ENCODE assay signal across 9 cellular contexts in the genomic region with DNA sequence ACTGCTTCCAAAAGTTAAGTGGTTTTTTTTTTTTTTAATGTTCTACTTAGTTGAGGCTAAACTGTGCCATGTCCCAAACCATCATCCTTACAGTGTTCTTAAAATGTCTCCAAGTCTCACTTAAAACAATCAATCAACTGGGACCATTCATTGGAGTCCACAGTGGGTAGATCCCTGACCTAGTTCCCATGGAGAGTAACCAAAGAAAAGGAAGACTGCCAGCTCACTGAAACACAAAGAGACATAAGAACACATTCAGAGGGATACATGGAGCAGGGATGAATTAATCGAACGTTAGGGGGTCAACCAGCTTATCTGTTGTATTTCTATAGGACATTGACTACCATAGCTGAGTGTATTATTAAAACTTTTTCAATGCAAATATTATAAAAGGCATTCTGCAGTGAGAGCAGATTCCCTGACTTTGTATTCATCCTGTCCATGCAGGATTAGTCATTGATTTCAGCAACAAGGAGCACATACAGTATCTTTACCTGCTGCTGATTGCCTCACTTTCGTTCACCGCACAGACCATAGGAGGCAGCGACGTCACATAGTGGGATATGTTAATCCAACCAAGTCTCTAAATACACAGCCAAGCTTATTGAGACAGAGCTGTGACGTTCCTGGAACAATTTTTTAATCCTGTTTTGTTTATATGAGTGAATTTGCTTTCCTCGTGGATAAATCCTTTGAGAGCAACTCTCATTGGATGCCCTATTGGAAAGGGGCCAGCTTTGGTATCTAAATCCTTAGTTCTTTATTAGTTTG.
DNase-seq lines count a peak whose midpoint lies in the region; ATAC-seq and TF ChIP-seq lines count a peak whose summit lies in the region.
"Had no signal": no experiment of that assay in that cellular context is flagged by ENCODE, and none has a peak within 500 bp of the region (broad histone marks: within the 10 kb centered on the region; RNA-seq: fewer than 3 reads in every experiment).

No MANE protein-coding gene starts in this region.

- H3K4me3 ChIP-seq in SJCRH30 (peak overlapping the region; percentile 46), gastroesophageal sphincter (peak overlapping the region in 1 of 2 donors; percentile 33), skeletal muscle satellite cell (ENCODE audit: low read length) (peak overlapping the region; percentile 71)

- H3K9me3 ChIP-seq in SJCRH30 (replicated peaks), result no peaks in the 10 kb centered on the region
- no peaks in the 10 kb centered on the region for H3K9me3 ChIP-seq in gastroesophageal sphincter
- H3K9me3 ChIP-seq in skeletal muscle satellite cell (replicated peaks; ENCODE audit: low read length), result no peaks in the 10 kb centered on the region

- peak overlapping the region; percentile 84 for H3K4me2 ChIP-seq in skeletal muscle satellite cell (ENCODE audit: low read length)

- CTCF ChIA-PET in activated CD4-positive, alpha-beta memory T cell treated with anti-CD3 and anti-CD28 coated beads for 36 hours (lab: Charles Lee), result interaction anchor here (0.5 to 0.7 kb wide), 3 partner anchors 368 to 1278 kb away, joined by 3 read pairs; no protein-coding TSS in a partner anchor
- CTCF ChIA-PET in activated CD4-positive, alpha-beta memory T cell treated with anti-CD3 and anti-CD28 coated beads, Interleukin-2, amount 10 ng/mL, durations not matched to agents 7 days and 5 days (lab: Charles Lee), result interaction anchor here (0.7 kb wide), 1 partner anchor 222 kb away, joined by 3 read pairs; no protein-coding TSS in a partner anchor

- 40 to 45% methylated on average over 6 to 8 of the region's 8 CpGs for WGBS in gastroesophageal sphincter (ENCODE audit: low coverage in 1 of 2), 2 donors

- no peak for TF ChIP-seq POLR2A in gastroesophageal sphincter (IDR thresholded peaks at IDR 0.05)

- no peak overlapping the region for H3K27ac Mint-ChIP-seq in activated CD4-positive, alpha-beta memory T cell treated with anti-CD3 and anti-CD28 coated beads for 36 hours
- no peak overlapping the region for H3K27ac Mint-ChIP-seq in activated CD4-positive, alpha-beta memory T cell treated with anti-CD3 and anti-CD28 coated beads, Interleukin-2, amount 10 ng/mL, durations not matched to agents 7 days and 5 days
- H3K27ac Mint-ChIP-seq in activated T-helper 17 cell treated with anti-CD3 and anti-CD28 coated beads, Interleukin-2, amount 50 U/mL, for 72 hours, result no peak overlapping the region
- H3K27ac Mint-ChIP-seq: activated naive CD4-positive, alpha-beta T cell treated with anti-CD3 and anti-CD28 coated beads, Interleukin-2, amount 50 U/mL, for 72 hours had no signal

- H3K27me3 Mint-ChIP-seq in activated CD4-positive, alpha-beta memory T cell treated with anti-CD3 and anti-CD28 coated beads for 36 hours, result no peaks in the 10 kb centered on the region
- no peaks in the 10 kb centered on the region for H3K27me3 Mint-ChIP-seq in activated CD4-positive, alpha-beta memory T cell treated with anti-CD3 and anti-CD28 coated beads, Interleukin-2, amount 10 ng/mL, durations not matched to agents 7 days and 5 days
- no peaks in the 10 kb centered on the region for H3K27me3 Mint-ChIP-seq in activated T-helper 17 cell treated with anti-CD3 and anti-CD28 coated beads, Interleukin-2, amount 50 U/mL, for 72 hours

- ATAC-seq in gastroesophageal sphincter (peak; percentile 45), HG02973 (IDR thresholded peaks at IDR 0.05; ENCODE audit: unreplicated experiment) (no peak)
- no peak for ATAC-seq in activated T-helper 17 cell treated with anti-CD3 and anti-CD28 coated beads, Interleukin-2, amount 50 U/mL, for 72 hours (replicated peaks)

- H3K9ac ChIP-seq in skeletal muscle satellite cell (ENCODE audit: low read depth, low read length), result peak overlapping the region; percentile 71

- POLR2A ChIA-PET in activated CD4-positive, alpha-beta memory T cell treated with anti-CD3 and anti-CD28 coated beads for 36 hours (lab: Charles Lee), result no interaction called here
- POLR2A ChIA-PET in activated CD4-positive, alpha-beta memory T cell treated with anti-CD3 and anti-CD28 coated beads, Interleukin-2, amount 10 ng/mL, durations not matched to agents 7 days and 5 days (lab: Charles Lee), result no interaction called here

- peaks cover 18% of the 10 kb centered on the region for H3K4me1 ChIP-seq in SJCRH30
- peaks cover 7 to 21% (median 7%) of the 10 kb centered on the region in 3 donors for H3K4me1 ChIP-seq in gastroesophageal sphincter
- peaks cover 14% of the 10 kb centered on the region for H3K4me1 ChIP-seq in skeletal muscle satellite cell (ENCODE audit: control insufficient read depth, insufficient read depth, low read length)

- H3K36me3 ChIP-seq in SJCRH30, result no peaks in the 10 kb centered on the region
- no peaks in the 10 kb centered on the region for H3K36me3 ChIP-seq in gastroesophageal sphincter
- no peaks in the 10 kb centered on the region for H3K36me3 ChIP-seq in skeletal muscle satellite cell (ENCODE audit: insufficient read depth, low read length)

- no peaks in the 10 kb centered on the region for H3K4me1 Mint-ChIP-seq in activated CD4-positive, alpha-beta memory T cell treated with anti-CD3 and anti-CD28 coated beads for 36 hours (ENCODE audit: low read depth)
- H3K4me1 Mint-ChIP-seq in activated CD4-positive, alpha-beta memory T cell treated with anti-CD3 and anti-CD28 coated beads, Interleukin-2, amount 10 ng/mL, durations not matched to agents 7 days and 5 days, result peaks cover 4% of the 10 kb centered on the region
- peaks cover 3% of the 10 kb centered on the region for H3K4me1 Mint-ChIP-seq in activated T-helper 17 cell treated with anti-CD3 and anti-CD28 coated beads, Interleukin-2, amount 50 U/mL, for 72 hours

- peak; percentile 17 for DNase-seq in activated CD4-positive, alpha-beta memory T cell treated with anti-CD3 and anti-CD28 coated beads for 36 hours
- no peak for DNase-seq in activated CD4-positive, alpha-beta memory T cell treated with anti-CD3 and anti-CD28 coated beads, Interleukin-2, amount 10 ng/mL, durations not matched to agents 7 days and 5 days
- DNase-seq in SJCRH30 (peak; percentile 69 to 85), NCI-H345 (lab: John Stamatoyannopoulos, UW) (no peak)

- no peak overlapping the region for H3K4me3 Mint-ChIP-seq in activated CD4-positive, alpha-beta memory T cell treated with anti-CD3 and anti-CD28 coated beads for 36 hours
- no peak overlapping the region for H3K4me3 Mint-ChIP-seq in activated CD4-positive, alpha-beta memory T cell treated with anti-CD3 and anti-CD28 coated beads, Interleukin-2, amount 10 ng/mL, durations not matched to agents 7 days and 5 days
- H3K4me3 Mint-ChIP-seq in activated T-helper 17 cell treated with anti-CD3 and anti-CD28 coated beads, Interleukin-2, amount 50 U/mL, for 72 hours, result no peak overlapping the region

- intact Hi-C loops in activated CD4-positive, alpha-beta memory T cell treated with anti-CD3 and anti-CD28 coated beads for 36 hours (cut with micrococcal nuclease), result loop anchor here (5.0 kb wide), 1 partner anchor 371 kb away; no protein-coding TSS in a partner anchor

- H3K9me3 Mint-ChIP-seq in activated CD4-positive, alpha-beta memory T cell treated with anti-CD3 and anti-CD28 coated beads for 36 hours, result no peaks in the 10 kb centered on the region
- no peaks in the 10 kb centered on the region for H3K9me3 Mint-ChIP-seq in activated CD4-positive, alpha-beta memory T cell treated with anti-CD3 and anti-CD28 coated beads, Interleukin-2, amount 10 ng/mL, durations not matched to agents 7 days and 5 days
- peaks cover 3% of the 10 kb centered on the region for H3K9me3 Mint-ChIP-seq in activated T-helper 17 cell treated with anti-CD3 and anti-CD28 coated beads, Interleukin-2, amount 50 U/mL, for 72 hours
- H3K9me3 Mint-ChIP-seq: activated naive CD4-positive, alpha-beta T cell treated with anti-CD3 and anti-CD28 coated beads, Interleukin-2, amount 50 U/mL, for 72 hours had no signal

- TF ChIP-seq EP300 in gastroesophageal sphincter (IDR thresholded peaks at IDR 0.05), result no peak

- H3K36me3 Mint-ChIP-seq in activated CD4-positive, alpha-beta memory T cell treated with anti-CD3 and anti-CD28 coated beads for 36 hours, result no peaks in the 10 kb centered on the region
- H3K36me3 Mint-ChIP-seq in activated CD4-positive, alpha-beta memory T cell treated with anti-CD3 and anti-CD28 coated beads, Interleukin-2, amount 10 ng/mL, durations not matched to agents 7 days and 5 days (ENCODE audit: low read depth), result no peaks in the 10 kb centered on the region
- no peaks in the 10 kb centered on the region for H3K36me3 Mint-ChIP-seq in activated T-helper 17 cell treated with anti-CD3 and anti-CD28 coated beads, Interleukin-2, amount 50 U/mL, for 72 hours (ENCODE audit: low read depth)
- H3K36me3 Mint-ChIP-seq: activated naive CD4-positive, alpha-beta T cell treated with anti-CD3 and anti-CD28 coated beads, Interleukin-2, amount 50 U/mL, for 72 hours had no signal

- no peaks in the 10 kb centered on the region for H3K27me3 ChIP-seq in SJCRH30
- no peaks in the 10 kb centered on the region for H3K27me3 ChIP-seq in gastroesophageal sphincter
- H3K27me3 ChIP-seq in skeletal muscle satellite cell (ENCODE audit: control insufficient read depth, insufficient read depth, low read length), result no peaks in the 10 kb centered on the region

- peak overlapping the region; percentile 66 for H3K27ac ChIP-seq in SJCRH30
- H3K27ac ChIP-seq in gastroesophageal sphincter, result peak overlapping the region in 3 of 4 donors; percentile 54 to 65 (median 61)

- no peak for TF ChIP-seq CTCF in gastroesophageal sphincter (IDR thresholded peaks at IDR 0.05)

Comparison
In these comparisons a context has a peak if more than half of its experiments do, and no peak if none do; other contexts are left out.
1. DNase-seq: peak in activated CD4-positive, alpha-beta memory T cell treated with anti-CD3 and anti-CD28 coated beads for 36 hours (single experiment) and SJCRH30 (2 of 2); none in activated CD4-positive, alpha-beta memory T cell treated with anti-CD3 and anti-CD28 coated beads, Interleukin-2, amount 10 ng/mL, durations not matched to agents 7 days and 5 days (single experiment) and NCI-H345 (single experiment).